ENCODE assay signal across 8 cellular contexts in genomic region chr19:58543826-58544590, GRCh38. TPM values are rescaled to one million over a fixed set of nuclear protein-coding genes. Genes with fewer than 3 reads are reported as not detected.
DNase-seq lines count a peak whose midpoint lies in the region; ATAC-seq and TF ChIP-seq lines count a peak whose summit lies in the region.

Gene TRIM28, plus strand, starts transcription at chr19:58544064. Its CDS starts 694 bp downstream, at chr19:58544758.

- peak; percentile 67 for ATAC-seq in HG03457 (IDR thresholded peaks at IDR 0.05; ENCODE audit: unreplicated experiment)
- ATAC-seq in lower lobe of right lung, result peak; percentile 97 to 98

- POLR2A ChIA-PET in A673 (lab: Charles Lee; ENCODE audit: low non-redundant PET), result interaction anchor here (0.6 to 1.2 kb wide), 2 partner anchors 10 to 31 kb away, joined by 7 to 10 read pairs; partner anchors contain the start of gene CHMP2A

- peak; percentile 100 for DNase-seq in A673 (ENCODE audit: low spot score)
- peak; percentile 99 for DNase-seq in GM19238 (ENCODE audit: insufficient read length, low spot score)
- DNase-seq in activated CD4-positive, alpha-beta T cell treated with anti-CD3 and anti-CD28 coated beads for 24 hours (ENCODE audit: low read depth in 2 of 2), result peak; percentile 100
- peak; percentile 99 for DNase-seq in dermis blood vessel endothelial cell
- DNase-seq in lower lobe of right lung, result peak; percentile 98
- DNase-seq in stimulated activated CD4-positive, alpha-beta T cell treated with anti-CD3 and anti-CD28 coated beads, TNF-alpha, amount 100 ng/mL, for 48 hours (ENCODE audit: low read depth in 3 of 3), result peak; percentile 99 to 100 (median 100)
- DNase-seq in cortex of kidney (lab: John Stamatoyannopoulos, UW), result no peak

- intact Hi-C loops in A673 (cut with micrococcal nuclease; ENCODE audit: unreplicated experiment), result no loop called here
- intact Hi-C loops in lower lobe of right lung (cut with DNase I), result no loop called here

- H3K36me3 ChIP-seq in A673 (ENCODE audit: insufficient read depth, low read length, poor library complexity, severe bottlenecking) (peaks cover 43% of the 10 kb centered on the region), lower lobe of right lung (peaks cover 36% of the 10 kb centered on the region)

- H3K27ac ChIP-seq in A673 (ENCODE audit: low read depth, low read length, poor library complexity, severe bottlenecking), result peak within 1 kb of the TSS; percentile 85
- peak within 1 kb of the TSS; percentile 99 for H3K27ac ChIP-seq in lower lobe of right lung

- no peak for TF ChIP-seq CTCF in A673 (conservative IDR thresholded peaks at IDR 0.05; ENCODE audit: low read depth, low read length)
- TF ChIP-seq CTCF in lower lobe of right lung (IDR thresholded peaks at IDR 0.05), result no peak

- H3K9me3 ChIP-seq in A673 (ENCODE audit: low read depth, low read length, poor library complexity, severe bottlenecking) (no peaks in the 10 kb centered on the region), lower lobe of right lung (no peaks in the 10 kb centered on the region)

- H3K4me3 ChIP-seq in A673 (ENCODE audit: low read depth, low read length, poor library complexity, severe bottlenecking) (peak within 1 kb of the TSS; percentile 100), lower lobe of right lung (peak within 1 kb of the TSS; percentile 79)

- CTCF ChIA-PET in A673 (lab: Charles Lee), result interaction anchor here (0.6 to 1.5 kb wide), 3 partner anchors 25 to 29 kb away, joined by 3 to 9 read pairs (median 6); partner anchors contain the start of gene ZBTB45

- H3K4me1 ChIP-seq in A673 (ENCODE audit: insufficient read depth, low read length, poor library complexity, severe bottlenecking) (peaks cover 13% of the 10 kb centered on the region), lower lobe of right lung (peaks cover 26% of the 10 kb centered on the region)

- H3K27me3 ChIP-seq in A673 (replicated peaks; ENCODE audit: insufficient read depth, low read depth, low read length, poor library complexity) (no peaks in the 10 kb centered on the region), lower lobe of right lung (ENCODE audit: low read depth) (no peaks in the 10 kb centered on the region)

- BruUV-seq in A673 (replicated peaks; lab: Mats Ljungman, UMichigan), result TSS peak; percentile 76

RNA-seq across cellular contexts. Expression of gene TRIM28, which starts in this region (rescaled TPM):
- total RNA-seq in A673 (2021) (985 and 1,038 TPM in 2 replicates), dermis blood vessel endothelial cell (259 and 492 TPM in 2 replicates), lower lobe of right lung (233 TPM)
